ENCODE assay signal across 20 cellular contexts in genomic region chr7:17027143-17027802, GRCh38.
DNase-seq lines count a peak whose midpoint lies in the region; ATAC-seq and TF ChIP-seq lines count a peak whose summit lies in the region.
"Had no signal": no experiment of that assay in that cellular context is flagged by ENCODE, and none has a peak within 500 bp of the region (broad histone marks: within the 10 kb centered on the region; RNA-seq: fewer than 3 reads in every experiment).

No MANE protein-coding gene starts in this region.

- H3K4me1 ChIP-seq in breast epithelium (no peaks in the 10 kb centered on the region), aorta (ENCODE audit: control insufficient read depth in 1 of 2, insufficient read depth in 2 of 2, low read length in 2 of 2) (no peaks in the 10 kb centered on the region)

- no peak for TF ChIP-seq POLR2A in breast epithelium (IDR thresholded peaks at IDR 0.05)

- 63 to 66% methylated on average over 4 of the region's 4 CpGs for WGBS in aorta, 2 donors

- H3K9me3 ChIP-seq in breast epithelium = peaks cover 0 to 9% of the 10 kb centered on the region in 2 donors
- H3K9me3 ChIP-seq in aorta (ENCODE audit: control insufficient read depth, low read length) = peaks cover 1% of the 10 kb centered on the region

- no peak overlapping the region for H3K4me3 ChIP-seq in breast epithelium
- H3K4me3 ChIP-seq in aorta (ENCODE audit: low read length in 2 of 2) = no peak overlapping the region

- H3K36me3 ChIP-seq in breast epithelium (no peaks in the 10 kb centered on the region), aorta (ENCODE audit: control insufficient read depth in 1 of 2, insufficient read depth in 2 of 2, low read length in 1 of 2) (no peaks in the 10 kb centered on the region)

- H3K27ac ChIP-seq in breast epithelium = peak overlapping the region; percentile 19 to 29
- H3K27ac ChIP-seq in aorta (ENCODE audit: low read depth in 1 of 2, low read length in 2 of 2) = no peak overlapping the region

- TF ChIP-seq CTCF in breast epithelium (IDR thresholded peaks at IDR 0.05) = no peak

- intact Hi-C loops in breast epithelium (cut with DNase I; ENCODE audit: low total_unique reads) = no loop called here
- intact Hi-C loops in aorta (cut with DNase I) = no loop called here

- ATAC-seq in aorta (ENCODE audit: low FRiP score) = peak; percentile 41
- no peak for ATAC-seq in GM18873 (IDR thresholded peaks at IDR 0.05; ENCODE audit: low FRiP score, unreplicated experiment)
- ATAC-seq: stimulated activated effector memory CD8-positive, alpha-beta T cell treated with anti-CD3 and anti-CD28 coated beads, Interleukin-12 subunit alpha, Interleukin-12 subunit beta, amount 100 ng/mL, for 72 hours had no signal

- DNase-seq in SIG-M5 treated with dmso at 0.1 percent for 504 hours (lab: John Stamatoyannopoulos, UW; ENCODE audit: unreplicated experiment) = peak; percentile 39
- DNase-seq in SIG-M5 (lab: John Stamatoyannopoulos, UW) = no peak
- DNase-seq in breast epithelium (ENCODE audit: low spot score in 2 of 2) = no peak
- peak; percentile 51 for DNase-seq in iris pigment epithelial cell (ENCODE audit: low read depth)
- no peak for DNase-seq in aorta
- DNase-seq in stimulated activated CD4-positive, alpha-beta T cell treated with anti-CD3 and anti-CD28 coated beads, Interleukin-12 subunit alpha, Interleukin-12 subunit beta, amount 100 ng/mL, for 4 hours = no peak
- no peak for DNase-seq in NCI-H1436 (lab: John Stamatoyannopoulos, UW)
- DNase-seq: activated CD4-positive, alpha-beta T cell treated with anti-CD3 and anti-CD28 coated beads, Interleukin-2, amount 50 U/mL, for 1 hour; activated naive CD4-positive, alpha-beta T cell treated with anti-CD3 and anti-CD28 coated beads for 36 hours; CD4-positive, alpha-beta memory T cell; DND-41; GOT3; head of caudate nucleus; immature natural killer cell; mesendoderm; NCI-H2029 treated with DMSO at 0.1 percent for 48 hours; nephron progenitor cell; T-helper 1 cell had no signal

- H3K27me3 ChIP-seq in breast epithelium (no peaks in the 10 kb centered on the region), aorta (ENCODE audit: control insufficient read depth in 1 of 2, insufficient read depth in 2 of 2, low read length in 1 of 2) (no peaks in the 10 kb centered on the region)

Comparison
In these comparisons a context has a peak if more than half of its experiments do, and no peak if none do; other contexts are left out.
1. DNase-seq: peak in SIG-M5 treated with dmso at 0.1 percent for 504 hours (single experiment) and iris pigment epithelial cell (single experiment); none in SIG-M5 (single experiment), breast epithelium (0 of 2), aorta (0 of 2), stimulated activated CD4-positive, alpha-beta T cell treated with anti-CD3 and anti-CD28 coated beads, Interleukin-12 subunit alpha, Interleukin-12 subunit beta, amount 100 ng/mL, for 4 hours (single experiment) and NCI-H1436 (single experiment).
2. H3K27ac ChIP-seq: peak in breast epithelium (2 of 2); none in aorta (0 of 2).